ENCODE assay signal across 12 cellular contexts in the genomic region with DNA sequence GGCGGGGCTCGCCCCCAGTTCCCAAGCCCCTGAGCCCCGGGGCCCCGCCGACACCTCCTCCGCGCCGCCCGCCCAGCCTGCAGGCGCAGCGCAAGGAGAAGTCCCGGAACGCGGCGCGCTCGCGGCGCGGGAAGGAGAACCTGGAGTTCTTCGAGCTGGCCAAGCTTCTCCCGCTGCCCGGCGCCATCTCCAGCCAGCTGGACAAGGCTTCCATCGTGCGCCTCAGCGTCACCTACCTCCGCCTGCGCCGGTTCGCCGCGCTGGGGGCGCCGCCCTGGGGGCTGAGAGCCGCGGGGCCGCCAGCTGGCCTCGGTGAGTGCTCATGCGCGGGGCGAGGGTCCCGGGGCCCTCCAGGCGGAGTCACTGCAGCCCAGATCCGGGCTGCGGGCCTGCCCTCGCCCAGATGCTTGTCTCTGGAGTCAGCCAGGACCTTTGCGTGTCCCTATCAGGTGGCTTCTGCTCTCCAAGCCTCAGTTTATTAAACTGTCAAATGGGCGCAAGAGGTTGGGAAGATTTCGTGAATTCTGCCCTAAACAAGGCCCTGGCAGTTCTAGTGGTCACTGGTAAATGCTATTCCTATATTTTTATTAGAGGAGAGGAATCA. TPM values are rescaled to one million over a fixed set of nuclear protein-coding genes. Genes with fewer than 3 reads are reported as not detected.
DNase-seq lines count a peak whose midpoint lies in the region; ATAC-seq and TF ChIP-seq lines count a peak whose summit lies in the region.
"Had no signal": no experiment of that assay in that cellular context is flagged by ENCODE, and none has a peak within 500 bp of the region (broad histone marks: within the 10 kb centered on the region; RNA-seq: fewer than 3 reads in every experiment).

No MANE protein-coding gene starts in this region.

- no peak for DNase-seq in activated naive CD4-positive, alpha-beta T cell treated with anti-CD3 and anti-CD28 coated beads, Interleukin-2, amount 50 U/mL, for 72 hours (ENCODE audit: low spot score in 2 of 2)
- no peak for DNase-seq in activated naive CD8-positive, alpha-beta T cell treated with anti-CD3 and anti-CD28 coated beads, Interleukin-2, amount 50 U/mL, for 24 hours
- DNase-seq in iPS-NIHi11 (ENCODE audit: low spot score) (peak; percentile 67), NCI-H774 (lab: John Stamatoyannopoulos, UW) (no peak), uterus (no peak)
- no peak for DNase-seq in stimulated activated naive CD8-positive, alpha-beta T cell treated with anti-CD3 and anti-CD28 coated beads, Interleukin-15, amount 100 ng/mL, for 72 hours
- DNase-seq: activated CD4-positive, CD25-positive, alpha-beta regulatory T cell treated with anti-CD3 and anti-CD28 coated beads, Interleukin-2, amount 50 U/mL, for 72 hours; aorta; CD4-positive, CD25-positive, alpha-beta regulatory T cell had no signal

- H3K4me3 Mint-ChIP-seq in activated naive CD4-positive, alpha-beta T cell treated with anti-CD3 and anti-CD28 coated beads, Interleukin-2, amount 50 U/mL, for 24 hours, result peak overlapping the region; percentile 74
- H3K4me3 Mint-ChIP-seq in activated naive CD8-positive, alpha-beta T cell treated with anti-CD3 and anti-CD28 coated beads, Interleukin-2, amount 50 U/mL, for 24 hours, result peak overlapping the region; percentile 38
- peak overlapping the region; percentile 38 to 71 for H3K4me3 Mint-ChIP-seq in stimulated activated naive CD8-positive, alpha-beta T cell treated with anti-CD3 and anti-CD28 coated beads, Interleukin-15, amount 100 ng/mL, for 72 hours

- TF ChIP-seq POLR2A in uterus (IDR thresholded peaks at IDR 0.05), result no peak

- no peak overlapping the region for H3K27ac ChIP-seq in uterus
- H3K27ac ChIP-seq: prostate gland had no signal

- ATAC-seq in activated naive CD4-positive, alpha-beta T cell treated with anti-CD3 and anti-CD28 coated beads, Interleukin-2, amount 50 U/mL, for 72 hours, result no peak
- no peak for ATAC-seq in activated naive CD8-positive, alpha-beta T cell treated with anti-CD3 and anti-CD28 coated beads, Interleukin-2, amount 50 U/mL, for 24 hours
- no peak for ATAC-seq in stimulated activated naive CD8-positive, alpha-beta T cell treated with anti-CD3 and anti-CD28 coated beads, Interleukin-15, amount 100 ng/mL, for 72 hours
- ATAC-seq in GM19395 (IDR thresholded peaks at IDR 0.05; ENCODE audit: unreplicated experiment), result no peak

- H3K27me3 ChIP-seq in uterus, result peaks cover 19 to 44% of the 10 kb centered on the region in 2 donors

- H3K27ac Mint-ChIP-seq in activated naive CD4-positive, alpha-beta T cell treated with anti-CD3 and anti-CD28 coated beads, Interleukin-2, amount 50 U/mL, for 24 hours, result no peak overlapping the region
- no peak overlapping the region for H3K27ac Mint-ChIP-seq in activated naive CD4-positive, alpha-beta T cell treated with anti-CD3 and anti-CD28 coated beads, Interleukin-2, amount 50 U/mL, for 72 hours
- H3K27ac Mint-ChIP-seq in activated naive CD8-positive, alpha-beta T cell treated with anti-CD3 and anti-CD28 coated beads, Interleukin-2, amount 50 U/mL, for 24 hours, result no peak overlapping the region
- no peak overlapping the region for H3K27ac Mint-ChIP-seq in stimulated activated naive CD8-positive, alpha-beta T cell treated with anti-CD3 and anti-CD28 coated beads, Interleukin-15, amount 100 ng/mL, for 72 hours
- H3K27ac Mint-ChIP-seq: CD4-positive, CD25-positive, alpha-beta regulatory T cell had no signal

- H3K9me3 ChIP-seq in uterus, result no peaks in the 10 kb centered on the region
- H3K9me3 ChIP-seq: prostate gland had no signal

- no peaks in the 10 kb centered on the region for H3K36me3 ChIP-seq in uterus
- H3K36me3 ChIP-seq: prostate gland had no signal

- no peaks in the 10 kb centered on the region for H3K36me3 Mint-ChIP-seq in activated naive CD4-positive, alpha-beta T cell treated with anti-CD3 and anti-CD28 coated beads, Interleukin-2, amount 50 U/mL, for 24 hours
- H3K36me3 Mint-ChIP-seq in activated naive CD4-positive, alpha-beta T cell treated with anti-CD3 and anti-CD28 coated beads, Interleukin-2, amount 50 U/mL, for 72 hours, result no peaks in the 10 kb centered on the region
- no peaks in the 10 kb centered on the region for H3K36me3 Mint-ChIP-seq in activated naive CD8-positive, alpha-beta T cell treated with anti-CD3 and anti-CD28 coated beads, Interleukin-2, amount 50 U/mL, for 24 hours (ENCODE audit: low read depth)
- H3K36me3 Mint-ChIP-seq: CD4-positive, CD25-positive, alpha-beta regulatory T cell had no signal

- H3K4me3 ChIP-seq in uterus, result no peak overlapping the region

- no peaks in the 10 kb centered on the region for H3K9me3 Mint-ChIP-seq in activated naive CD4-positive, alpha-beta T cell treated with anti-CD3 and anti-CD28 coated beads, Interleukin-2, amount 50 U/mL, for 24 hours
- no peaks in the 10 kb centered on the region for H3K9me3 Mint-ChIP-seq in activated naive CD4-positive, alpha-beta T cell treated with anti-CD3 and anti-CD28 coated beads, Interleukin-2, amount 50 U/mL, for 72 hours
- H3K9me3 Mint-ChIP-seq in activated naive CD8-positive, alpha-beta T cell treated with anti-CD3 and anti-CD28 coated beads, Interleukin-2, amount 50 U/mL, for 24 hours, result no peaks in the 10 kb centered on the region
- H3K9me3 Mint-ChIP-seq in stimulated activated naive CD8-positive, alpha-beta T cell treated with anti-CD3 and anti-CD28 coated beads, Interleukin-15, amount 100 ng/mL, for 72 hours, result no peaks in the 10 kb centered on the region

- intact Hi-C loops in uterus (cut with DNase I; ENCODE audit: low total_unique reads), result no loop called here

- peaks cover 33% of the 10 kb centered on the region for H3K27me3 Mint-ChIP-seq in activated naive CD4-positive, alpha-beta T cell treated with anti-CD3 and anti-CD28 coated beads, Interleukin-2, amount 50 U/mL, for 24 hours
- peaks cover 65% of the 10 kb centered on the region for H3K27me3 Mint-ChIP-seq in activated naive CD8-positive, alpha-beta T cell treated with anti-CD3 and anti-CD28 coated beads, Interleukin-2, amount 50 U/mL, for 24 hours
- H3K27me3 Mint-ChIP-seq in stimulated activated naive CD8-positive, alpha-beta T cell treated with anti-CD3 and anti-CD28 coated beads, Interleukin-15, amount 100 ng/mL, for 72 hours, result peaks cover 82% of the 10 kb centered on the region

- H3K4me1 Mint-ChIP-seq in activated naive CD4-positive, alpha-beta T cell treated with anti-CD3 and anti-CD28 coated beads, Interleukin-2, amount 50 U/mL, for 24 hours, result peaks cover 9% of the 10 kb centered on the region
- H3K4me1 Mint-ChIP-seq in activated naive CD8-positive, alpha-beta T cell treated with anti-CD3 and anti-CD28 coated beads, Interleukin-2, amount 50 U/mL, for 24 hours, result peaks cover 14% of the 10 kb centered on the region
- peaks cover 20% of the 10 kb centered on the region for H3K4me1 Mint-ChIP-seq in stimulated activated naive CD8-positive, alpha-beta T cell treated with anti-CD3 and anti-CD28 coated beads, Interleukin-15, amount 100 ng/mL, for 72 hours

- TF ChIP-seq CTCF in uterus (IDR thresholded peaks at IDR 0.05), result no peak

- H3K4me1 ChIP-seq in uterus, result peaks cover 0 to 22% of the 10 kb centered on the region in 2 donors

RNA-seq across cellular contexts. Expression of gene NPAS1, which starts 2.0 kb away (rescaled TPM):
- total RNA-seq in activated naive CD4-positive, alpha-beta T cell treated with anti-CD3 and anti-CD28 coated beads, Interleukin-2, amount 50 U/mL, for 72 hours, result under 1 TPM in 1 of 2 donors, not detected in 1; 0.58 TPM
- total RNA-seq in uterus, result not detected

RNA-seq across cellular contexts. Expression of gene TMEM160, which starts 26.8 kb away (rescaled TPM):
- 10 to 100 TPM; 41.4 to 51.0 TPM for total RNA-seq in activated naive CD4-positive, alpha-beta T cell treated with anti-CD3 and anti-CD28 coated beads, Interleukin-2, amount 50 U/mL, for 72 hours
- 10 to 100 TPM in 3 of 4 donors, 1 to 10 TPM in 1; 9.4 to 78.8 (median 13.3) TPM for total RNA-seq in uterus
